Comparison of ENCODE assay signal across 1 cellular context in genomic region chr1:3773572-3774502, GRCh38.
TF ChIP-seq lines count a peak whose summit lies in the region.

No MANE protein-coding gene starts in this region.

TF ChIP-seq in HepG2, 621 proteins besides CTCF, POLR2A, EP300 and RAD21 (continued from another document and continues in another):
- 0 out of 2 replicates have a peak, but pooled peaks have one; percentile 37 for TF ChIP-seq ZBTB34 (CRISPR knock-in tag; IDR thresholded peaks at IDR 0.05)
- no peak for TF ChIP-seq KDM2A (CRISPR knock-in tag; IDR thresholded peaks at IDR 0.05; ENCODE audit: borderline replicate concordance, low read depth)
- no peak for TF ChIP-seq CEBPB (IDR thresholded peaks at IDR 0.05; ENCODE audit: borderline replicate concordance, low read depth, low read length)
- TF ChIP-seq NFRKB (IDR thresholded peaks at IDR 0.05): no peak
- TF ChIP-seq FOXA3 (CRISPR knock-in tag; IDR thresholded peaks at IDR 0.05): 0 out of 2 replicates have a peak, but pooled peaks have one; percentile 8
- TF ChIP-seq ZBTB37 (CRISPR knock-in tag; IDR thresholded peaks at IDR 0.05): no peak
- TF ChIP-seq ZFP62 (CRISPR knock-in tag; IDR thresholded peaks at IDR 0.05): no peak
- no peak; the same call in 1 of the 2 replicates for TF ChIP-seq HNRNPL (IDR thresholded peaks at IDR 0.05; ENCODE audit: low read depth, low read length)
- no peak for TF ChIP-seq PLRG1 (conservative IDR thresholded peaks at IDR 0.05)
- no peak for TF ChIP-seq SIX4 (CRISPR knock-in tag; IDR thresholded peaks at IDR 0.05)
- no peak for TF ChIP-seq YEATS2 (CRISPR knock-in tag; IDR thresholded peaks at IDR 0.05; ENCODE audit: borderline replicate concordance)
- no peak for TF ChIP-seq NFIB (CRISPR knock-in tag; IDR thresholded peaks at IDR 0.05; ENCODE audit: borderline replicate concordance)
- TF ChIP-seq ZNF318 (CRISPR knock-in tag; IDR thresholded peaks at IDR 0.05): no peak
- no peak for TF ChIP-seq ADNP (CRISPR knock-in tag; IDR thresholded peaks at IDR 0.05)
- no peak for TF ChIP-seq NKX3-1 (CRISPR knock-in tag; IDR thresholded peaks at IDR 0.05)
- no peak; the same call in 1 of the 2 replicates for TF ChIP-seq HOXA3 (CRISPR knock-in tag; IDR thresholded peaks at IDR 0.05)
- no peak for TF ChIP-seq SIX1 (CRISPR knock-in tag; IDR thresholded peaks at IDR 0.05; ENCODE audit: borderline replicate concordance)
- no peak for TF ChIP-seq IRX3 (CRISPR knock-in tag; IDR thresholded peaks at IDR 0.05; ENCODE audit: borderline replicate concordance, low read depth)
- 0 out of 2 replicates have a peak, but pooled peaks have one; percentile 46 for TF ChIP-seq RFXAP (CRISPR knock-in tag; IDR thresholded peaks at IDR 0.05; ENCODE audit: borderline replicate concordance)
- TF ChIP-seq ZNF777 (CRISPR knock-in tag; IDR thresholded peaks at IDR 0.05): peak; percentile 32
- TF ChIP-seq POLR2AphosphoS5 (IDR thresholded peaks at IDR 0.05; ENCODE audit: low read depth, low read length): no peak; the same call in 1 of the 2 replicates
- TF ChIP-seq ZNF574 (CRISPR knock-in tag; IDR thresholded peaks at IDR 0.05): 0 out of 2 replicates have a peak, but pooled peaks have one; percentile 33
- no peak for TF ChIP-seq ZNF713 (CRISPR knock-in tag; IDR thresholded peaks at IDR 0.05)
- no peak for TF ChIP-seq ZNF577 (CRISPR knock-in tag; IDR thresholded peaks at IDR 0.05; ENCODE audit: borderline replicate concordance, low read depth)
- TF ChIP-seq BRF2 (CRISPR knock-in tag; IDR thresholded peaks at IDR 0.05): no peak
- TF ChIP-seq ZNF891 (CRISPR knock-in tag; IDR thresholded peaks at IDR 0.05): no peak; the same call in 1 of the 2 replicates
- no peak for TF ChIP-seq MIXL1 (CRISPR knock-in tag; IDR thresholded peaks at IDR 0.05)
- TF ChIP-seq KLF11 (CRISPR knock-in tag; IDR thresholded peaks at IDR 0.05): no peak
- no peak for TF ChIP-seq ZNF691 (CRISPR knock-in tag; IDR thresholded peaks at IDR 0.05; ENCODE audit: borderline replicate concordance, low read depth)
- no peak for TF ChIP-seq MATR3 (CRISPR knock-in tag; IDR thresholded peaks at IDR 0.05)
- TF ChIP-seq ZNF33A (CRISPR knock-in tag; IDR thresholded peaks at IDR 0.05; ENCODE audit: borderline replicate concordance): no peak
- TF ChIP-seq KLF13 (CRISPR knock-in tag; IDR thresholded peaks at IDR 0.05): no peak
- no peak for TF ChIP-seq ZBTB43 (CRISPR knock-in tag; conservative IDR thresholded peaks at IDR 0.05)
- no peak for TF ChIP-seq RBFOX2 (IDR thresholded peaks at IDR 0.05; ENCODE audit: low read depth, low read length)
- TF ChIP-seq ZNF34 (CRISPR knock-in tag; IDR thresholded peaks at IDR 0.05; ENCODE audit: borderline replicate concordance): no peak
- 0 out of 2 replicates have a peak, but pooled peaks have one; percentile 32 for TF ChIP-seq SP5 (CRISPR knock-in tag; IDR thresholded peaks at IDR 0.05; ENCODE audit: borderline replicate concordance, low read depth)
- TF ChIP-seq DR1 (CRISPR knock-in tag; IDR thresholded peaks at IDR 0.05): no peak
- TF ChIP-seq NCOA5 (CRISPR knock-in tag; IDR thresholded peaks at IDR 0.05): no peak
- no peak for TF ChIP-seq PTBP1 (IDR thresholded peaks at IDR 0.05; ENCODE audit: low read depth, low read length, poor library complexity, severe bottlenecking)
- no peak for TF ChIP-seq TMF1 (CRISPR knock-in tag; IDR thresholded peaks at IDR 0.05; ENCODE audit: low read depth)
- TF ChIP-seq ZBED4 (CRISPR knock-in tag; IDR thresholded peaks at IDR 0.05; ENCODE audit: borderline replicate concordance): no peak
- TF ChIP-seq SOX5 (CRISPR knock-in tag; IDR thresholded peaks at IDR 0.05; ENCODE audit: borderline replicate concordance): no peak
- TF ChIP-seq ZFP37 (CRISPR knock-in tag; IDR thresholded peaks at IDR 0.05; ENCODE audit: borderline replicate concordance): no peak
- TF ChIP-seq ZNF546 (CRISPR knock-in tag; conservative IDR thresholded peaks at IDR 0.05): peak; percentile 26
